In the genomic region with DNA sequence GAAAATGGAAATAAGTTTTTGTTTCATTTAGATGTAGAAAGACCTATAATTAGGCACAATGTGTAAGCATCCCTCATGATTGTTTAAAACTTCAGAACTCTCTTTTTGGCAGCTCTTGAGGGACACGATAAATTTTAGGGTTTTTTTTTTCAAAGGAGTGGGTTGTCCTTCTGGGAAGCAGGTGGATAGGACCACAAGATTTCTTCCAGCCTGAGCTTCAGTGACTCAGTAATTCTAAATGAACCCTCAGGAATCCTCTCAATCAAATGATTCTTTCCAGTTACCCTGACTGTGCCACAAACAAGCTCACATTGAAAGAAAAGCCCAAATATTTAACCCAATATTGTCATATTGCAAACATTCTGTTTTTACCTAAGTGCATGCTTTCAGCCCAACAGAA, we compare ENCODE assay signal across 1 cellular context.
TF ChIP-seq lines count a peak whose summit lies in the region.

No MANE protein-coding gene starts in this region.

TF ChIP-seq in SK-N-SH, 30 proteins besides CTCF, POLR2A, EP300 and RAD21 (continued from another document):
- TF ChIP-seq NRF1 (IDR thresholded peaks at IDR 0.05; ENCODE audit: low read depth, low read length) (no peak), CHD2 (IDR thresholded peaks at IDR 0.05; ENCODE audit: low read length, partially characterized antibody) (no peak), RFX5 (IDR thresholded peaks at IDR 0.05; ENCODE audit: low read length) (no peak), SMC3 (IDR thresholded peaks at IDR 0.05; ENCODE audit: low read depth, low read length) (no peak), JUND (IDR thresholded peaks at IDR 0.05) (no peak), RCOR1 (IDR thresholded peaks at IDR 0.05; ENCODE audit: low read length) (no peak), FOXM1 (IDR thresholded peaks at IDR 0.05; ENCODE audit: low read depth) (no peak), FOSL2 (IDR thresholded peaks at IDR 0.05; ENCODE audit: borderline replicate concordance, low read depth) (no peak), MXI1 (IDR thresholded peaks at IDR 0.05; ENCODE audit: low read depth, low read length) (no peak), TEAD4 (IDR thresholded peaks at IDR 0.05; ENCODE audit: borderline replicate concordance, insufficient read depth) (no peak)
- TF ChIP-seq, protein P1, sequence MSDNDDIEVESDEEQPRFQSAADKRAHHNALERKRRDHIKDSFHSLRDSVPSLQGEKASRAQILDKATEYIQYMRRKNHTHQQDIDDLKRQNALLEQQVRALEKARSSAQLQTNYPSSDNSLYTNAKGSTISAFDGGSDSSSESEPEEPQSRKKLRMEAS (IDR thresholded peaks at IDR 0.05; ENCODE audit: low read depth): no peak
- TF ChIP-seq, protein P2, sequence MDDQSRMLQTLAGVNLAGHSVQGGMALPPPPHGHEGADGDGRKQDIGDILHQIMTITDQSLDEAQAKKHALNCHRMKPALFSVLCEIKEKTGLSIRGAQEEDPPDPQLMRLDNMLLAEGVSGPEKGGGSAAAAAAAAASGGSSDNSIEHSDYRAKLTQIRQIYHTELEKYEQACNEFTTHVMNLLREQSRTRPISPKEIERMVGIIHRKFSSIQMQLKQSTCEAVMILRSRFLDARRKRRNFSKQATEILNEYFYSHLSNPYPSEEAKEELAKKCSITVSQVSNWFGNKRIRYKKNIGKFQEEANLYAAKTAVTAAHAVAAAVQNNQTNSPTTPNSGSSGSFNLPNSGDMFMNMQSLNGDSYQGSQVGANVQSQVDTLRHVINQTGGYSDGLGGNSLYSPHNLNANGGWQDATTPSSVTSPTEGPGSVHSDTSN (IDR thresholded peaks at IDR 0.05): no peak
- TF ChIP-seq, protein P3, sequence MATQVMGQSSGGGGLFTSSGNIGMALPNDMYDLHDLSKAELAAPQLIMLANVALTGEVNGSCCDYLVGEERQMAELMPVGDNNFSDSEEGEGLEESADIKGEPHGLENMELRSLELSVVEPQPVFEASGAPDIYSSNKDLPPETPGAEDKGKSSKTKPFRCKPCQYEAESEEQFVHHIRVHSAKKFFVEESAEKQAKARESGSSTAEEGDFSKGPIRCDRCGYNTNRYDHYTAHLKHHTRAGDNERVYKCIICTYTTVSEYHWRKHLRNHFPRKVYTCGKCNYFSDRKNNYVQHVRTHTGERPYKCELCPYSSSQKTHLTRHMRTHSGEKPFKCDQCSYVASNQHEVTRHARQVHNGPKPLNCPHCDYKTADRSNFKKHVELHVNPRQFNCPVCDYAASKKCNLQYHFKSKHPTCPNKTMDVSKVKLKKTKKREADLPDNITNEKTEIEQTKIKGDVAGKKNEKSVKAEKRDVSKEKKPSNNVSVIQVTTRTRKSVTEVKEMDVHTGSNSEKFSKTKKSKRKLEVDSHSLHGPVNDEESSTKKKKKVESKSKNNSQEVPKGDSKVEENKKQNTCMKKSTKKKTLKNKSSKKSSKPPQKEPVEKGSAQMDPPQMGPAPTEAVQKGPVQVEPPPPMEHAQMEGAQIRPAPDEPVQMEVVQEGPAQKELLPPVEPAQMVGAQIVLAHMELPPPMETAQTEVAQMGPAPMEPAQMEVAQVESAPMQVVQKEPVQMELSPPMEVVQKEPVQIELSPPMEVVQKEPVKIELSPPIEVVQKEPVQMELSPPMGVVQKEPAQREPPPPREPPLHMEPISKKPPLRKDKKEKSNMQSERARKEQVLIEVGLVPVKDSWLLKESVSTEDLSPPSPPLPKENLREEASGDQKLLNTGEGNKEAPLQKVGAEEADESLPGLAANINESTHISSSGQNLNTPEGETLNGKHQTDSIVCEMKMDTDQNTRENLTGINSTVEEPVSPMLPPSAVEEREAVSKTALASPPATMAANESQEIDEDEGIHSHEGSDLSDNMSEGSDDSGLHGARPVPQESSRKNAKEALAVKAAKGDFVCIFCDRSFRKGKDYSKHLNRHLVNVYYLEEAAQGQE (IDR thresholded peaks at IDR 0.05; ENCODE audit: low read depth, low read length): no peak
